ENCODE assay signal across 1 cellular context in genomic region chr12:9907769-9908168, GRCh38.
TF ChIP-seq lines count a peak whose summit lies in the region.

No MANE protein-coding gene starts in this region.

TF ChIP-seq in WTC11, 78 proteins besides CTCF, POLR2A, EP300 and RAD21 (continued from another document):
- TF ChIP-seq TCF7 (CRISPR knock-in tag; IDR thresholded peaks at IDR 0.05; ENCODE audit: low read depth) = no peak
- TF ChIP-seq, protein P1, sequence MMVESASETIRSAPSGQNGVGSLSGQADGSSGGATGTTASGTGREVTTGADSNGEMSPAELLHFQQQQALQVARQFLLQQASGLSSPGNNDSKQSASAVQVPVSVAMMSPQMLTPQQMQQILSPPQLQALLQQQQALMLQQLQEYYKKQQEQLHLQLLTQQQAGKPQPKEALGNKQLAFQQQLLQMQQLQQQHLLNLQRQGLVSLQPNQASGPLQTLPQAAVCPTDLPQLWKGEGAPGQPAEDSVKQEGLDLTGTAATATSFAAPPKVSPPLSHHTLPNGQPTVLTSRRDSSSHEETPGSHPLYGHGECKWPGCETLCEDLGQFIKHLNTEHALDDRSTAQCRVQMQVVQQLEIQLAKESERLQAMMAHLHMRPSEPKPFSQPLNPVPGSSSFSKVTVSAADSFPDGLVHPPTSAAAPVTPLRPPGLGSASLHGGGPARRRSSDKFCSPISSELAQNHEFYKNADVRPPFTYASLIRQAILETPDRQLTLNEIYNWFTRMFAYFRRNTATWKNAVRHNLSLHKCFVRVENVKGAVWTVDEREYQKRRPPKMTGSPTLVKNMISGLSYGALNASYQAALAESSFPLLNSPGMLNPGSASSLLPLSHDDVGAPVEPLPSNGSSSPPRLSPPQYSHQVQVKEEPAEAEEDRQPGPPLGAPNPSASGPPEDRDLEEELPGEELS (CRISPR knock-in tag; IDR thresholded peaks at IDR 0.05) = no peak
- no peak for TF ChIP-seq SMAD4 (CRISPR knock-in tag; IDR thresholded peaks at IDR 0.05)
- TF ChIP-seq JAZF1 (CRISPR knock-in tag; IDR thresholded peaks at IDR 0.05) = no peak
